Comparison of ENCODE assay signal across 8 cellular contexts in the genomic region with DNA sequence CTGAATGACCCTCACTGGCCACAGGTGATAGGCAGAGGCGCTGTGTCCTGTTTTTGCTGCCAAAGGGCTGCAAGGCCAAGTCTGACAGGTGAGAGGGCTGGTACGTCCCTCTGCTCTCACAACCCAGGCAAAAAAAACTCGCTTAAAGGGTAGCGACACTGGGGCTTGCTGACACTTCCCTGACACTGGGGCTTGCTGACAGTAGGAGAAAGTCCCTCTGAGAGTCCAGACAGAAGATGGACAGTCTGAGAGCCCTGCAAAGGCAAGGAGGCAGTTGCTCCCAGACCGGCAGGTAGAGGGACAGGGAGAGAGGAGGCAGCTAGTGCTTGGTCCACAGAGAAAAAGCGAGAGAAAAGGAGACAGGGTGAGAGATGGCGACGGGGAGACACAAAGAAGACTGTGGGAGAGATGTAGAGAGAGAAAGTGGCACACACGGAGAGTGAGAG. TPM values are rescaled to one million over a fixed set of nuclear protein-coding genes. Genes with fewer than 3 reads are reported as not detected.
DNase-seq lines count a peak whose midpoint lies in the region; ATAC-seq and TF ChIP-seq lines count a peak whose summit lies in the region.

No MANE protein-coding gene starts in this region.

- POLR2A ChIA-PET in RWPE1 (lab: Yijun Ruan, JAX; ENCODE audit: low non-redundant PET), result no interaction called here

- CTCF ChIA-PET in RWPE1 (lab: Yijun Ruan, JAX), result interaction anchor here (1.1 kb wide), 1 partner anchor 99 kb away, joined by 4 read pairs; no protein-coding TSS in a partner anchor

- DNase-seq in activated gamma-delta T cell treated with Interleukin-2 at 50 U/mL for 16 hours (peak; percentile 23), activated gamma-delta T cell (lab: John Stamatoyannopoulos, UW) (no peak), RWPE1 (ENCODE audit: low spot score) (no peak), memory B cell (ENCODE audit: low spot score in 2 of 2) (peak; percentile 23 to 43), type B pancreatic cell (ENCODE audit: extremely low spot score, unreplicated experiment) (no peak), amniotic stem cell (lab: John Stamatoyannopoulos, UW) (no peak)

- H3K27ac ChIP-seq in RWPE1 (peak overlapping the region; percentile 26), cingulate gyrus (ENCODE audit: low read depth, low read length) (peak overlapping the region; percentile 10)

- H3K4me3 Mint-ChIP-seq in memory B cell (peak overlapping the region; percentile 93), type B pancreatic cell (peak overlapping the region; percentile 97)

- no peaks in the 10 kb centered on the region for H3K27me3 Mint-ChIP-seq in memory B cell
- no peaks in the 10 kb centered on the region for H3K27me3 Mint-ChIP-seq in type B pancreatic cell

- TF ChIP-seq CTCF in RWPE1 (conservative IDR thresholded peaks at IDR 0.05; ENCODE audit: low read depth) (no peak), type B pancreatic cell (conservative IDR thresholded peaks at IDR 0.05) (no peak)

- H3K4me1 Mint-ChIP-seq in memory B cell (peaks cover 19% of the 10 kb centered on the region), type B pancreatic cell (ENCODE audit: unreplicated experiment) (peaks cover 44% of the 10 kb centered on the region)

- peak overlapping the region; percentile 53 for H3K27ac Mint-ChIP-seq in memory B cell
- H3K27ac Mint-ChIP-seq in type B pancreatic cell, result peak overlapping the region; percentile 88

- peak; percentile 18 for ATAC-seq in memory B cell (ENCODE audit: low read depth)
- ATAC-seq in HG03196 (IDR thresholded peaks at IDR 0.05; ENCODE audit: unreplicated experiment), result no peak

- H3K36me3 Mint-ChIP-seq in memory B cell, result no peaks in the 10 kb centered on the region
- H3K36me3 Mint-ChIP-seq in type B pancreatic cell, result no peaks in the 10 kb centered on the region

- H3K9me3 Mint-ChIP-seq in memory B cell (no peaks in the 10 kb centered on the region), type B pancreatic cell (no peaks in the 10 kb centered on the region)

RNA-seq across cellular contexts. Expression of gene ARHGEF3, which starts 0.6 kb away (rescaled TPM):
- total RNA-seq in type B pancreatic cell (ENCODE audit: low replicate concordance), result 20.9 and 32.6 TPM in 2 replicates

Comparison
In these comparisons a context has a peak if more than half of its experiments do, and no peak if none do; other contexts are left out.
1. DNase-seq: peak in activated gamma-delta T cell treated with Interleukin-2 at 50 U/mL for 16 hours (single experiment) and memory B cell (2 of 2); none in activated gamma-delta T cell (single experiment), RWPE1 (single experiment), type B pancreatic cell (single experiment) and amniotic stem cell (single experiment).